1 cellular context compared by ENCODE assay signal in the genomic region with DNA sequence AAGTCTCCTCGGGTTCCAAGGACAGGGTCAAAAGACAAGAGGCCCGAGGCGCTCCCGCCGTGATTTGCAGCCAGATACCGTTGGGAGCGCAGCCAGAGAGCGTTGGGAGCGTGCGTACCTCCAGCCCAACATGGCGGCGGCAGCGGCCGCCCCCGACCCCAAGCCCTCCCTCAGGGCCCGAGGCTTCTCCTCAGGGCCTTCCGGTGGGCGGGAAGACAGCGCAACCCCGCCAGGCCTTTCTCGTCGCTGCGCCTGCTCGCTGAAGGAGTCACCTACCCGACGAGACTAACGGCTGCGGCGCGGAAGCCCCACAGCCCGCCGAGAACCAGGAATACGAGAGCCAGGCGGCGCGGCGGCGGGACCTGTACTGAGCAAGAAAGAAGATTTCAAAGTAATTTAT.
TF ChIP-seq lines count a peak whose summit lies in the region.

No MANE protein-coding gene starts in this region.

TF ChIP-seq in IMR-90, 13 proteins besides CTCF, POLR2A, EP300 and RAD21:
- TF ChIP-seq, protein P1, sequence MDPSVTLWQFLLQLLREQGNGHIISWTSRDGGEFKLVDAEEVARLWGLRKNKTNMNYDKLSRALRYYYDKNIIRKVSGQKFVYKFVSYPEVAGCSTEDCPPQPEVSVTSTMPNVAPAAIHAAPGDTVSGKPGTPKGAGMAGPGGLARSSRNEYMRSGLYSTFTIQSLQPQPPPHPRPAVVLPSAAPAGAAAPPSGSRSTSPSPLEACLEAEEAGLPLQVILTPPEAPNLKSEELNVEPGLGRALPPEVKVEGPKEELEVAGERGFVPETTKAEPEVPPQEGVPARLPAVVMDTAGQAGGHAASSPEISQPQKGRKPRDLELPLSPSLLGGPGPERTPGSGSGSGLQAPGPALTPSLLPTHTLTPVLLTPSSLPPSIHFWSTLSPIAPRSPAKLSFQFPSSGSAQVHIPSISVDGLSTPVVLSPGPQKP (IDR thresholded peaks at IDR 0.05; ENCODE audit: borderline replicate concordance, low read depth, low read length): no peak
- no peak for TF ChIP-seq MXI1 (IDR thresholded peaks at IDR 0.05; ENCODE audit: borderline replicate concordance, low read depth, low read length)
- no peak for TF ChIP-seq BHLHE40 (IDR thresholded peaks at IDR 0.05; ENCODE audit: low read depth, low read length)
- no peak for TF ChIP-seq FOS (IDR thresholded peaks at IDR 0.05; ENCODE audit: low read depth, low read length)
- TF ChIP-seq MAFK (IDR thresholded peaks at IDR 0.05; ENCODE audit: low read depth, low read length): no peak
- no peak for TF ChIP-seq RFX5 (IDR thresholded peaks at IDR 0.05; ENCODE audit: low read depth, low read length)
- TF ChIP-seq RCOR1 (IDR thresholded peaks at IDR 0.05; ENCODE audit: insufficient replicate concordance, low read length): no peak
- no peak for TF ChIP-seq SMC3 (IDR thresholded peaks at IDR 0.05; ENCODE audit: low read depth, low read length)
- no peak for TF ChIP-seq MAZ (IDR thresholded peaks at IDR 0.05; ENCODE audit: borderline replicate concordance, low read depth, low read length)
